1 cellular context compared by ENCODE assay signal in genomic region chr16:87829988-87830672, GRCh38.
TF ChIP-seq lines count a peak whose summit lies in the region.

No MANE protein-coding gene starts in this region.

TF ChIP-seq in GM12878, 131 proteins besides CTCF, POLR2A, EP300 and RAD21:
- no peak for TF ChIP-seq ZBTB40 (IDR thresholded peaks at IDR 0.05; ENCODE audit: borderline replicate concordance)
- TF ChIP-seq NR2C1 (IDR thresholded peaks at IDR 0.05): no peak
- no peak for TF ChIP-seq MXI1 (IDR thresholded peaks at IDR 0.05; ENCODE audit: low read depth, low read length)
